ENCODE assay signal across 8 cellular contexts in the genomic region with DNA sequence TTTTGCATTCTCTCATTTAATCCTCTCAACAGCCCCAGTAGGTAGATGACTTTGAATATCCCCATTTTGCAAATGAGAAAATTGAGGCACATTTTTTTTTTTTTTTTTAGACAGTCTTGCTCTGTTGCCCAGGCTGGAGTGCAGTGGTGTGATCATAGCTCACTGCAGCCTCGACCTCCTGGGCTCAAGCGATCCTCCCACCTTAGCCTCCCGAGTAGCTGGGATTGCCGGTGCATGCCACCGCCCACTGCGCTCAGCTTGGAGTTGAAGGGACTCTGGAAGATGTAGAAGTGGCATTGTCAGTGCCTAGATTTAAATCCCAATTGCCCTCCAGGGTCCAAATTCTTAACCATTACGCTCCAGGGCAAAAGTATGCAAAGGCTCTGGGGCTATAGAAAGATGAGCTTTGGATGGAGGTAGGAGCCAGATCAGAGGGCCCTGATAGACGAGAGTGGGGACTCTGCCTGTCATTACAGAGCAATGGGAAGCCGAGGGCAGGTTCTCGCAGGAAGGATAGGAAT. TPM values are rescaled to one million over a fixed set of nuclear protein-coding genes. Genes with fewer than 3 reads are reported as not detected.
DNase-seq lines count a peak whose midpoint lies in the region; ATAC-seq and TF ChIP-seq lines count a peak whose summit lies in the region.

No MANE protein-coding gene starts in this region.

- H3K27me3 ChIP-seq in cardiac muscle cell (no peaks in the 10 kb centered on the region), upper lobe of left lung (no peaks in the 10 kb centered on the region)

- no peak for ATAC-seq in left ventricle myocardium superior
- no peak for ATAC-seq in memory B cell (ENCODE audit: low read depth)
- no peak for ATAC-seq in upper lobe of left lung (ENCODE audit: low FRiP score in 2 of 2)
- ATAC-seq in HG03108 (IDR thresholded peaks at IDR 0.05; ENCODE audit: unreplicated experiment), result no peak

- H3K4me3 ChIP-seq in cardiac muscle cell (peak overlapping the region; percentile 87), astrocyte of the cerebellum (ENCODE audit: low read depth, low read length) (peak overlapping the region; percentile 79), upper lobe of left lung (peak overlapping the region in 2 of 4 donors; percentile 81 to 98)

- peaks cover 7% of the 10 kb centered on the region for H3K4me1 ChIP-seq in cardiac muscle cell (ENCODE audit: low read depth)
- peaks cover 26 to 38% (median 30%) of the 10 kb centered on the region in 4 donors for H3K4me1 ChIP-seq in upper lobe of left lung

- peak overlapping the region; percentile 24 for H3K27ac Mint-ChIP-seq in memory B cell

- H3K9me3 Mint-ChIP-seq in memory B cell, result no peaks in the 10 kb centered on the region

- H3K36me3 ChIP-seq in cardiac muscle cell, result peaks cover 2% of the 10 kb centered on the region
- H3K36me3 ChIP-seq in upper lobe of left lung, result peaks cover 0 to 36% (median 29%) of the 10 kb centered on the region in 4 donors

- peak overlapping the region; percentile 87 for H3K4me3 Mint-ChIP-seq in memory B cell

- no peak for DNase-seq in cardiac muscle cell (ENCODE audit: low read depth in 1 of 2, low spot score in 1 of 2)
- DNase-seq in left ventricle myocardium superior, result no peak
- no peak for DNase-seq in astrocyte of the cerebellum (ENCODE audit: low read depth)
- no peak for DNase-seq in memory B cell (ENCODE audit: low spot score in 2 of 2)
- no peak for DNase-seq in upper lobe of left lung
- DNase-seq in occipital lobe (lab: John Stamatoyannopoulos, UW), result no peak
- no peak for DNase-seq in middle frontal gyrus (ENCODE audit: extremely low spot score, low spot score)

- peaks cover 1% of the 10 kb centered on the region for H3K27me3 Mint-ChIP-seq in memory B cell

- H3K9me3 ChIP-seq in cardiac muscle cell (ENCODE audit: low read depth) (no peaks in the 10 kb centered on the region), upper lobe of left lung (no peaks in the 10 kb centered on the region)

- peaks cover 18% of the 10 kb centered on the region for H3K4me1 Mint-ChIP-seq in memory B cell

- TF ChIP-seq CTCF in cardiac muscle cell (IDR thresholded peaks at IDR 0.05; ENCODE audit: low read depth, low read length) (no peak), astrocyte of the cerebellum (IDR thresholded peaks at IDR 0.05; ENCODE audit: low read depth, low read length, missing control alignments) (no peak), upper lobe of left lung (IDR thresholded peaks at IDR 0.05) (no peak)

- no peak for TF ChIP-seq EP300 in upper lobe of left lung (IDR thresholded peaks at IDR 0.05)

- 55 to 62% methylated on average over 10 of the region's 10 CpGs for WGBS in upper lobe of left lung, 2 donors

- intact Hi-C loops in left ventricle myocardium superior (cut with micrococcal nuclease), result no loop called here

- in situ Hi-C loops in astrocyte of the cerebellum (cut with HindIII; ENCODE audit: low sequenced_read_pairs), result no loop called here

- H3K27ac ChIP-seq in cardiac muscle cell (no peak overlapping the region), upper lobe of left lung (peak overlapping the region in 3 of 4 donors; percentile 71 to 89 (median 82))

- TF ChIP-seq POLR2A in upper lobe of left lung (IDR thresholded peaks at IDR 0.05), result no peak

- H3K36me3 Mint-ChIP-seq in memory B cell, result peaks cover 4% of the 10 kb centered on the region

RNA-seq across cellular contexts. Expression of gene MCOLN1, which starts 0.8 kb away (rescaled TPM):
- 5.8 and 6.9 TPM in 2 replicates for total RNA-seq in cardiac muscle cell
- polyA plus RNA-seq in cardiac muscle cell, result 13.7 and 24.7 TPM in 2 replicates
- total RNA-seq in left ventricle myocardium superior, result 18.5 TPM
- total RNA-seq in upper lobe of left lung, result 100 to 1,000 TPM in 2 of 6 donors, 10 to 100 TPM in 4; 12.9 to 118 (median 69.7) TPM
- 9.8 TPM for total RNA-seq in occipital lobe

RNA-seq across cellular contexts. Expression of gene ZNF358, which starts 5.7 kb away (rescaled TPM):
- total RNA-seq in cardiac muscle cell (95.1 and 99.6 TPM in 2 replicates), left ventricle myocardium superior (101 TPM), upper lobe of left lung (100 to 1,000 TPM in 1 of 6 donors, 10 to 100 TPM in 5; 31.1 to 116 (median 57.8) TPM), occipital lobe (9.0 TPM)
- 35.4 and 40.7 TPM in 2 replicates for polyA plus RNA-seq in cardiac muscle cell

RNA-seq across cellular contexts. Expression of gene PNPLA6, which starts 13.9 kb away (rescaled TPM):
- total RNA-seq in cardiac muscle cell (48.1 and 56.4 TPM in 2 replicates), left ventricle myocardium superior (55.6 TPM), upper lobe of left lung (100 to 1,000 TPM; 125 to 412 (median 328) TPM), occipital lobe (49.0 TPM)
- polyA plus RNA-seq in cardiac muscle cell, result 21.5 and 29.3 TPM in 2 replicates

RNA-seq across cellular contexts. Expression of gene PEX11G, which starts 32.8 kb away (rescaled TPM):
- 5.5 and 6.5 TPM in 2 replicates for total RNA-seq in cardiac muscle cell
- 6.1 and 11.2 TPM in 2 replicates for polyA plus RNA-seq in cardiac muscle cell
- total RNA-seq in left ventricle myocardium superior, result 0.84 TPM
- total RNA-seq in upper lobe of left lung, result 1 to 10 TPM; 2.3 to 9.1 (median 5.4) TPM
- 0.94 TPM for total RNA-seq in occipital lobe
